In genomic region chrX:16394290-16394689, GRCh38 we compare ENCODE assay signal across 13 cellular contexts.
A peak's percentile ranks its signal among the peaks of the same experiment; 100 is the strongest.
DNase-seq lines count a peak whose midpoint lies in the region; ATAC-seq and TF ChIP-seq lines count a peak whose summit lies in the region.
"Had no signal": no experiment of that assay in that cellular context is flagged by ENCODE, and none has a peak within 500 bp of the region (broad histone marks: within the 10 kb centered on the region; RNA-seq: fewer than 3 reads in every experiment).

No MANE protein-coding gene starts in this region.

- no peak for TF ChIP-seq CTCF in GM10248 (IDR thresholded peaks at IDR 0.05; ENCODE audit: control extremely low read depth, extremely low read depth, low read depth, missing control alignments)

- CTCF ChIA-PET in GM10248 (lab: Yijun Ruan, JAX) = no interaction called here

- DNase-seq in NCI-H1417 (lab: John Stamatoyannopoulos, UW) (peak in 2 of 3 experiments; percentile 8 to 73), NCI-H1417 treated with DMSO at 0.1 percent for 48 hours (lab: John Stamatoyannopoulos, UW) (no peak), NCI-H69 (lab: John Stamatoyannopoulos, UW) (peak; percentile 1), iris pigment epithelial cell (ENCODE audit: low read depth) (peak; percentile 4), GM10248 (ENCODE audit: extremely low spot score) (no peak), cardiac septum (ENCODE audit: low spot score) (no peak)
- DNase-seq: 8988T; AML-193; Caco-2; CD8-positive, alpha-beta memory T cell; GOT3; H9 had no signal

- POLR2A ChIA-PET in GM10248 (lab: Yijun Ruan, JAX) = no interaction called here

- no peak for ATAC-seq in HG02763 (IDR thresholded peaks at IDR 0.05; ENCODE audit: unreplicated experiment)

- intact Hi-C loops in cardiac septum (cut with DNase I) = no loop called here

Comparison
In these comparisons a context has a peak if more than half of its experiments do, and no peak if none do; other contexts are left out.
1. DNase-seq: peak in NCI-H1417 (2 of 3), NCI-H69 (single experiment) and iris pigment epithelial cell (single experiment); none in NCI-H1417 treated with DMSO at 0.1 percent for 48 hours (single experiment), GM10248 (single experiment) and cardiac septum (single experiment).